Comparison of ENCODE assay signal across 9 cellular contexts in the genomic region with DNA sequence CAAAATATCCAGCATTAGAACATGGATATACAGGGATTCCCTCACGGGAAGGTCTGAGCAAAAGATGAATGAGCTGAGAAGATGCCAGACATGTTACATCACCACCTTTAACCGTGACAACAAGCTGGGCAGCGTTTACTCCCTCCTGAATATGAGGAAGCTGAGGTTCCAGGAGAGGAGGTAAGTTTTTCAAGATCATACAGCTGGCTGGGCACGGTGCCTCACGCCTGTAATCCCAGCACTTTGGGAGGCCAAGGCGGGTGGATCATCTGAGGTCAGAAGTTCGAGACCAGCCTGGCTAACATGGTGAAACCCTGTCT. TPM values are rescaled to one million over a fixed set of nuclear protein-coding genes. Genes with fewer than 3 reads are reported as not detected.
DNase-seq lines count a peak whose midpoint lies in the region; ATAC-seq and TF ChIP-seq lines count a peak whose summit lies in the region.
"Not testable (repeated sequence)": the region's sequence is repeated elsewhere in the genome, so short reads cannot be mapped to it uniquely, and the experiment has no call there.
"Had no signal": no experiment of that assay in that cellular context is flagged by ENCODE, and none has a peak within 500 bp of the region (broad histone marks: within the 10 kb centered on the region; RNA-seq: fewer than 3 reads in every experiment).

No MANE protein-coding gene starts in this region.

- H3K4me3 Mint-ChIP-seq in brain: not testable (repeated sequence)

- DNase-seq in GM03348 (ENCODE audit: low spot score): peak; percentile 73
- peak; percentile 96 for DNase-seq in M059J (ENCODE audit: low read depth)
- DNase-seq in RWPE2 (ENCODE audit: low spot score): not testable (repeated sequence)
- DNase-seq in fibroblast of mammary gland (ENCODE audit: low read depth): peak; percentile 87
- peak; percentile 76 for DNase-seq in islet precursor cell
- peak; percentile 78 for DNase-seq in renal cortical epithelial cell (ENCODE audit: low read depth)

- peak overlapping the region; percentile 12 to 86 (median 65) for H3K27ac Mint-ChIP-seq in brain

- not testable (repeated sequence) for H3K36me3 ChIP-seq in RWPE2 (ENCODE audit: low read depth)

- peak overlapping the region; percentile 44 for H3K27ac ChIP-seq in RWPE2 (ENCODE audit: poor library complexity, severe bottlenecking)

- peak; percentile 74 for ATAC-seq in RWPE2 (ENCODE audit: low read depth)

- H3K27me3 Mint-ChIP-seq in brain: peaks cover 14% of the 10 kb centered on the region

- H3K4me1 ChIP-seq in RWPE2 (ENCODE audit: insufficient read depth, poor library complexity, severe bottlenecking): peaks cover 28% of the 10 kb centered on the region

- H3K4me1 Mint-ChIP-seq in brain: peaks cover 44% of the 10 kb centered on the region

- H3K9me3 ChIP-seq in RWPE2 (ENCODE audit: severe bottlenecking): not testable (repeated sequence)

- not testable (repeated sequence) for H3K27me3 ChIP-seq in RWPE2 (ENCODE audit: insufficient read depth, poor library complexity, severe bottlenecking)

- H3K9me3 Mint-ChIP-seq in brain: not testable (repeated sequence)

- H3K4me3 ChIP-seq in RWPE2 (ENCODE audit: severe bottlenecking); fibroblast of mammary gland (ENCODE audit: control insufficient read depth, low read depth, low read length): not testable (repeated sequence)

- not testable (repeated sequence) for TF ChIP-seq CTCF in RWPE2 (IDR thresholded peaks at IDR 0.05; ENCODE audit: poor library complexity, severe bottlenecking); brain (conservative IDR thresholded peaks at IDR 0.05); fibroblast of mammary gland (conservative IDR thresholded peaks at IDR 0.05; ENCODE audit: control insufficient read depth, insufficient read depth, low read depth, low read length)

- peaks cover 28% of the 10 kb centered on the region for H3K36me3 Mint-ChIP-seq in brain

RNA-seq across cellular contexts. Expression of a gene that starts 32.7 kb away (rescaled TPM):
- total RNA-seq in M059J (2014; rRNA removed; shearing (Covaris generic)): 0.10 TPM in 1 of 2 replicates, not detected in the other
- polyA plus RNA-seq in brain (ENCODE audit: insufficient read depth, low read depth, low replicate concordance): 6.8 TPM
- total RNA-seq in renal cortical epithelial cell: 0.75 TPM in 1 of 2 replicates, not detected in the other

RNA-seq across cellular contexts. Expression of a gene that starts 38.2 kb away (rescaled TPM):
- not detected in 2 replicates for total RNA-seq in M059J (2014; rRNA removed; shearing (Covaris generic))
- polyA plus RNA-seq in brain (ENCODE audit: insufficient read depth, low read depth, low replicate concordance): 0.66 TPM
- 0.20 TPM in 1 of 2 replicates, not detected in the other for total RNA-seq in renal cortical epithelial cell
- total RNA-seq: OCI-LY7 had no signal
- polyA plus RNA-seq: CD4-positive, alpha-beta memory T cell had no signal

RNA-seq across cellular contexts. Expression of a gene that starts 51.6 kb away (rescaled TPM):
- 25.3 and 30.3 TPM in 2 replicates for total RNA-seq in M059J (2014; rRNA removed; shearing (Covaris generic))
- polyA plus RNA-seq in brain (ENCODE audit: insufficient read depth, low read depth, low replicate concordance): 89.2 TPM
- 16.5 and 26.2 TPM in 2 replicates for total RNA-seq in renal cortical epithelial cell

RNA-seq across cellular contexts. Expression of a gene that starts 53.6 kb away (rescaled TPM):
- 10.2 and 14.5 TPM in 2 replicates for total RNA-seq in M059J (2014; rRNA removed; shearing (Covaris generic))
- polyA plus RNA-seq in brain (ENCODE audit: insufficient read depth, low read depth, low replicate concordance): 17.5 TPM
- total RNA-seq in renal cortical epithelial cell: 5.6 and 7.6 TPM in 2 replicates
